8 cellular contexts compared by ENCODE assay signal in the genomic region with DNA sequence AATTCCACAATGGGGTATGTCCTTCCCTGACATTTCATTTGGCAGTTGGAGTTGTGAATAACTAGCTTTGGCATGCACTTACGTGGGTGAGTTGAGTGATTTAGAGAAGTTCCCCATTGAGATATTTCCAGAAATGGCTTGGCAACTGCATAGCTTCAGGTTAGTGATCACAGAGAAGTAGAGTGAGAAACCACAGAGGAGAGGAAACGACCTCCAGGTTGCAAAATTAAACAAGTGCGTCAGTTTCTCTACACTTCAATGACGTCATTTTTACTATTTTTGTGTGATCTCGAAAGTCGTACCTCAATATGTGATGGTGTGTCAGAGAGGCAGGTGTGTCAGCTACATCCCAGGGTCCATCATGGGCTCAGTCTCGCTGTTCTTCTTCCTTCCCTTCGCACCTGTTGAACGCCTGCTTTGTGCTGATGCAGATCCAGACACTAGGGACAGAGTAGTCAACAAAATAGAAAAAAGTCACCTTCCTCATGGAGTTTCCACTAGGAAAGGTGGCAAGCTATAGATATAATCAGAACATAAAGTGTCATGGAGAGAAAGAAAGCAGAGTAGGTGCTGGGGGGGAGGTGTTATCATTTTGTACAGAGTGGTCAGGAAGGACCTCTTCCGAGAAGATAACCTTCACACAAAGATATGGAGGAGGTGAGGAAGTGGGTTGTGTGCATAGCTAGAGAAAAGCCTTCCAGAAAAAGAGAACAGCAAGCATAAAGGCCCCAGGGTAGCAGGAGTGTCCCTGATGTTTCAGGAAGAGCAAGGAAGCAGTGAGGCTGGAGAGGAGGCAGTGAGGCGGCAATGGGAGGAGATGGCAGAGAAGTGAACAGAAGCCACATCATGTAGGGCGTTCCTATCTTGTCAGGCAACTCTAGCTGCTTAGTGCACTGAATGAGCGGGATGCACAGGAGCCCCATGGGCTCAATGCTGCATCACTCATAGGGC.
DNase-seq lines count a peak whose midpoint lies in the region; ATAC-seq, FAIRE-seq and TF ChIP-seq lines count a peak whose summit lies in the region.

No MANE protein-coding gene starts in this region.

- WGBS in GM12878 (ENCODE audit: insufficient coverage, insufficient replicate concordance, low lambda C conversion rate, missing lambda C conversion rate) = 14% methylated on average over 13 of the region's 13 CpGs
- 83 to 84% methylated on average over 13 of the region's 13 CpGs for WGBS in testis, 2 donors
- WGBS in stomach, 5 donors = 77 to 85% (median 80%) methylated on average over 13 of the region's 13 CpGs

- H3K4me1 ChIP-seq in GM12878 (ENCODE audit: control insufficient read depth, insufficient read depth, low read length) = peaks cover 13% of the 10 kb centered on the region
- no peaks in the 10 kb centered on the region for H3K4me1 ChIP-seq in testis
- H3K4me1 ChIP-seq in stomach = no peaks in the 10 kb centered on the region
- H3K4me1 ChIP-seq in ascending aorta = no peaks in the 10 kb centered on the region

- H3K9ac ChIP-seq in GM12878 (ENCODE audit: control insufficient read depth, insufficient read depth, low read length) = no peak overlapping the region

- DNase-seq in GM06990 (ENCODE audit: extremely low read depth, insufficient read length) = peak; percentile 77
- peak; percentile 54 for DNase-seq in GM20000 (ENCODE audit: low spot score)
- peak; percentile 78 for DNase-seq in GM12878 (ENCODE audit: low read depth, low spot score)
- DNase-seq in NCI-H146 (lab: John Stamatoyannopoulos, UW) = no peak
- no peak for DNase-seq in testis
- DNase-seq in stomach = no peak
- no peak for DNase-seq in ascending aorta (ENCODE audit: low spot score in 2 of 2)

- H3K27me3 ChIP-seq in GM06990 (replicated peaks; ENCODE audit: control insufficient read depth, insufficient read depth, low read length) (no peaks in the 10 kb centered on the region), GM12878 (replicated peaks in 1 of 2; ENCODE audit: control insufficient read depth in 2 of 2, insufficient read depth in 2 of 2, low read length in 1 of 2) (no peaks in the 10 kb centered on the region), testis (no peaks in the 10 kb centered on the region), stomach (no peaks in the 10 kb centered on the region), ascending aorta (no peaks in the 10 kb centered on the region)

- H2AFZ ChIP-seq in GM12878 (ENCODE audit: control insufficient read depth, low read depth, low read length) = no peak overlapping the region

- H4K20me1 ChIP-seq in GM12878 (ENCODE audit: control insufficient read depth, insufficient read depth) = no peaks in the 10 kb centered on the region

- intact Hi-C loops in GM12878 (cut with micrococcal nuclease; ENCODE audit: unreplicated experiment) = loop anchor here (2.0 kb wide), 1 partner anchor 78 kb away; no protein-coding TSS in a partner anchor
- intact Hi-C loops in testis (cut with DNase I; ENCODE audit: low total_unique reads) = no loop called here
- intact Hi-C loops in stomach (cut with DNase I; ENCODE audit: low total_unique reads) = no loop called here
- intact Hi-C loops in ascending aorta (cut with DNase I) = no loop called here

- TF ChIP-seq EP300 in GM12878 (IDR thresholded peaks at IDR 0.05; ENCODE audit: borderline replicate concordance in 1 of 2, control insufficient read depth in 1 of 2, low read depth in 2 of 2, low read length in 2 of 2) = peak; percentile 94 to 96
- TF ChIP-seq EP300 in stomach (IDR thresholded peaks at IDR 0.05) = no peak

- FAIRE-seq in GM12878 (lab: Jason Lieb, UNC) = peak; percentile 75

- no peak overlapping the region for H3K4me2 ChIP-seq in GM12878 (ENCODE audit: control insufficient read depth, insufficient read depth)

- no peak for TF ChIP-seq CTCF in GM06990 (IDR thresholded peaks at IDR 0.05; ENCODE audit: insufficient read depth, low read length, poor library complexity, severe bottlenecking)
- TF ChIP-seq CTCF in GM20000 (IDR thresholded peaks at IDR 0.05; ENCODE audit: extremely low read depth, missing control alignments) = no peak
- no peak for TF ChIP-seq CTCF in GM12878 (IDR thresholded peaks at IDR 0.05 in 2 of 3, conservative IDR thresholded peaks at IDR 0.05 in 1 of 3; ENCODE audit: control insufficient read depth in 2 of 3, extremely low read depth in 1 of 3, insufficient read depth in 1 of 3, low read depth in 3 of 3, low read length in 3 of 3)
- TF ChIP-seq CTCF in testis (IDR thresholded peaks at IDR 0.05) = no peak
- TF ChIP-seq CTCF in stomach (IDR thresholded peaks at IDR 0.05) = no peak
- TF ChIP-seq CTCF in ascending aorta (IDR thresholded peaks at IDR 0.05) = no peak

- no peaks in the 10 kb centered on the region for H3K36me3 ChIP-seq in GM06990 (ENCODE audit: control insufficient read depth, insufficient read depth, low read length)
- H3K36me3 ChIP-seq in GM12878 (ENCODE audit: control insufficient read depth in 2 of 2, insufficient read depth in 2 of 2, low read length in 1 of 2) = no peaks in the 10 kb centered on the region; a peak in 1 of 4 replicates
- H3K36me3 ChIP-seq in testis (ENCODE audit: low read depth, missing control alignments) = no peaks in the 10 kb centered on the region
- H3K36me3 ChIP-seq in stomach = peaks cover 0 to 8% (median 0%) of the 10 kb centered on the region in 4 donors
- no peaks in the 10 kb centered on the region for H3K36me3 ChIP-seq in ascending aorta

- H3K27ac ChIP-seq in GM12878 (ENCODE audit: control insufficient read depth, insufficient read depth) = no peak overlapping the region
- H3K27ac ChIP-seq in testis = no peak overlapping the region
- no peak overlapping the region for H3K27ac ChIP-seq in stomach
- no peak overlapping the region for H3K27ac ChIP-seq in ascending aorta

- ATAC-seq in HG03565 (IDR thresholded peaks at IDR 0.05; ENCODE audit: unreplicated experiment) (peak; percentile 91), GM12878 (peak; percentile 91)

- no peak overlapping the region for H3K4me3 ChIP-seq in GM06990 (replicated peaks; ENCODE audit: low read depth, low read length)
- no peak overlapping the region for H3K4me3 ChIP-seq in GM12878
- H3K4me3 ChIP-seq in testis = no peak overlapping the region
- H3K4me3 ChIP-seq in stomach = no peak overlapping the region
- no peak overlapping the region for H3K4me3 ChIP-seq in ascending aorta

- RAD21 ChIA-PET in GM12878 (lab: Charles Lee; ENCODE audit: unreplicated experiment) = interaction anchor here (0.7 to 5.5 kb wide), 14 partner anchors 9 to 278 kb away, joined by 3 to 62 read pairs (median 6); a partner anchor contains a TSS

- BruUV-seq in GM12878 (replicated peaks; lab: Mats Ljungman, UMichigan) = no TSS peak

- POLR2A ChIA-PET in GM12878 (lab: Charles Lee) = interaction anchor here (1.1 to 3.4 kb wide), 4 partner anchors 10 to 77 kb away, joined by 3 to 30 read pairs (median 14); a partner anchor contains a TSS

- no peak for TF ChIP-seq POLR2A in GM12878 (IDR thresholded peaks at IDR 0.05; ENCODE audit: low read depth, low read length)
- no peak for TF ChIP-seq POLR2A in testis (IDR thresholded peaks at IDR 0.05)
- no peak for TF ChIP-seq POLR2A in stomach (IDR thresholded peaks at IDR 0.05)

- TF ChIP-seq RAD21 in GM12878 (IDR thresholded peaks at IDR 0.05; ENCODE audit: insufficient read depth, low read depth, low read length) = no peak

- H3K79me2 ChIP-seq in GM12878 (ENCODE audit: control insufficient read depth, insufficient read depth, low read length) = no peaks in the 10 kb centered on the region

- H3K9me3 ChIP-seq in GM12878 (replicated peaks; ENCODE audit: control insufficient read depth, insufficient read depth, low read length) (no peaks in the 10 kb centered on the region; the same call in 2 of the 3 replicates), testis (no peaks in the 10 kb centered on the region), stomach (no peaks in the 10 kb centered on the region), ascending aorta (no peaks in the 10 kb centered on the region)

- SMC1A ChIA-PET in GM12878 (lab: Charles Lee; ENCODE audit: uncharacterized antibody, unreplicated experiment) = interaction anchor here (1.0 to 7.8 kb wide), 24 partner anchors 9 to 166 kb away, joined by 3 to 140 read pairs (median 6); a partner anchor contains a TSS

- in situ Hi-C loops in GM12878 (cut with MboI) = loop anchor here (5.0 to 25.0 kb wide), 2 partner anchors 75 to 1270 kb away; a partner anchor contains a TSS

- CTCF ChIA-PET in GM12878 (lab: Yijun Ruan, JAX) = interaction anchor here (0.9 to 7.9 kb wide), 12 partner anchors 12 to 187 kb away, joined by 3 to 57 read pairs (median 4); a partner anchor contains a TSS

TF ChIP-seq in GM12878, 131 proteins besides CTCF, POLR2A, EP300 and RAD21 (continues in another document):
- peak; percentile 51; the same call in 1 of the 2 replicates for TF ChIP-seq BACH1 (IDR thresholded peaks at IDR 0.05; ENCODE audit: borderline replicate concordance)
- TF ChIP-seq IKZF1 (conservative IDR thresholded peaks at IDR 0.05) = peak; percentile 98
- no peak for TF ChIP-seq YY1 (IDR thresholded peaks at IDR 0.05; ENCODE audit: low read depth, low read length)
- TF ChIP-seq ETV6 (conservative IDR thresholded peaks at IDR 0.05 in 1 of 2, IDR thresholded peaks at IDR 0.05 in 1 of 2; ENCODE audit: borderline replicate concordance in 1 of 2, low read depth in 1 of 2) = peak in 1 of 2 experiments; percentile 86; a peak in 2 of 4 replicates
- peak in 1 of 2 experiments; percentile 54; a peak in 1 of 3 replicates for TF ChIP-seq EGR1 (IDR thresholded peaks at IDR 0.05; ENCODE audit: borderline replicate concordance in 1 of 2, low read depth in 2 of 2, low read length in 2 of 2)
- 0 out of 2 replicates have a peak, but pooled peaks have one; percentile 55 for TF ChIP-seq MTA3 (IDR thresholded peaks at IDR 0.05; ENCODE audit: borderline replicate concordance, low read length)
- TF ChIP-seq DPF2 (IDR thresholded peaks at IDR 0.05) = peak; percentile 95

Comparison
In these comparisons a context has a peak if more than half of its experiments do, and no peak if none do; other contexts are left out.
1. DNase-seq: peak in GM06990 (single experiment), GM20000 (single experiment) and GM12878 (single experiment); none in NCI-H146 (single experiment), testis (single experiment), stomach (single experiment) and ascending aorta (0 of 2).